Comparison of ENCODE assay signal across 9 cellular contexts in genomic region chr3:51940648-51941421, GRCh38. TPM values are rescaled to one million over a fixed set of nuclear protein-coding genes. Genes with fewer than 3 reads are reported as not detected.
DNase-seq lines count a peak whose midpoint lies in the region; ATAC-seq, FAIRE-seq and TF ChIP-seq lines count a peak whose summit lies in the region.
"Had no signal": no experiment of that assay in that cellular context is flagged by ENCODE, and none has a peak within 500 bp of the region (broad histone marks: within the 10 kb centered on the region; RNA-seq: fewer than 3 reads in every experiment).

No MANE protein-coding gene starts in this region.

- FAIRE-seq in D721Med (lab: Jason Lieb, UNC), result no peak

- intact Hi-C loops in Calu3 (cut with micrococcal nuclease; ENCODE audit: unreplicated experiment), result loop anchor here (1.0 to 5.0 kb wide), 2 partner anchors 33 to 116 kb away; partner anchors contain the start of genes ABHD14B and DUSP7
- intact Hi-C loops in posterior vena cava (cut with DNase I), result no loop called here

- peak overlapping the region; percentile 77 for H3K4me3 ChIP-seq in epithelial cell of proximal tubule (ENCODE audit: low read depth, low read length)

- CTCF ChIA-PET in Calu3 (lab: Charles Lee), result interaction anchor here (0.6 to 3.4 kb wide), 4 partner anchors 26 to 222 kb away, joined by 3 to 30 read pairs (median 4); partner anchors contain the start of genes ABHD14A, ABHD14B and PCBP4

- DNase-seq in Calu3, result no peak
- DNase-seq in RKO (ENCODE audit: low spot score), result peak; percentile 26
- no peak for DNase-seq in epithelial cell of proximal tubule (ENCODE audit: low read depth)
- peak; percentile 41 for DNase-seq in posterior vena cava (ENCODE audit: low spot score)
- no peak for DNase-seq in D721Med (ENCODE audit: insufficient read length, low spot score)
- DNase-seq in GM19240 (ENCODE audit: insufficient read length, low spot score), result no peak

- BruUV-seq in Calu3 (replicated peaks; lab: Mats Ljungman, UMichigan), result TSS peak; percentile 50

- TF ChIP-seq CTCF in Calu3 (IDR thresholded peaks at IDR 0.05; ENCODE audit: unreplicated experiment) (no peak), epithelial cell of proximal tubule (conservative IDR thresholded peaks at IDR 0.05; ENCODE audit: low read depth, low read length) (no peak), D721Med (IDR thresholded peaks at IDR 0.05; ENCODE audit: insufficient read depth, missing control alignments) (no peak)

- ATAC-seq in GM19467 (IDR thresholded peaks at IDR 0.05; ENCODE audit: unreplicated experiment), result no peak
- ATAC-seq in HG03280 (IDR thresholded peaks at IDR 0.05; ENCODE audit: unreplicated experiment), result no peak

- peak overlapping the region; percentile 4 for H3K27ac Mint-ChIP-seq in Calu3 (ENCODE audit: unreplicated experiment)

- peaks cover 15% of the 10 kb centered on the region for H3K4me1 Mint-ChIP-seq in Calu3 (ENCODE audit: low read depth, unreplicated experiment)

- H3K9me3 Mint-ChIP-seq in Calu3 (ENCODE audit: low read depth, unreplicated experiment), result no peaks in the 10 kb centered on the region

- peak overlapping the region; percentile 62 for H3K4me3 Mint-ChIP-seq in Calu3 (ENCODE audit: low read depth, unreplicated experiment)

- peaks cover 43% of the 10 kb centered on the region for H3K36me3 Mint-ChIP-seq in Calu3 (ENCODE audit: insufficient read depth, unreplicated experiment)

- no peaks in the 10 kb centered on the region for H3K27me3 Mint-ChIP-seq in Calu3 (ENCODE audit: unreplicated experiment)

RNA-seq across cellular contexts. Expression of gene RRP9, which starts 0.9 kb away (rescaled TPM):
- total RNA-seq in Calu3 (2022) (39.3 and 40.3 TPM in 2 replicates), epithelial cell of proximal tubule (28.0 and 56.8 TPM in 2 replicates), posterior vena cava (10 to 100 TPM; 13.4 to 14.9 TPM)

RNA-seq across cellular contexts. Expression of gene PARP3, which starts 1.3 kb away (rescaled TPM):
- total RNA-seq in Calu3 (2022) (15.0 and 20.4 TPM in 2 replicates), epithelial cell of proximal tubule (15.4 and 18.8 TPM in 2 replicates), posterior vena cava (10 to 100 TPM; 16.5 to 22.3 TPM)

RNA-seq across cellular contexts. Expression of gene GPR62, which starts 14.3 kb away (rescaled TPM):
- total RNA-seq in Calu3 (2022) (not detected in 2 replicates), epithelial cell of proximal tubule (not detected in 2 replicates), posterior vena cava (not detected)
- total RNA-seq: myocyte had no signal

RNA-seq across cellular contexts. Expression of gene PCBP4, which starts 26.4 kb away (rescaled TPM):
- total RNA-seq in Calu3 (2022) (29.8 and 31.5 TPM in 2 replicates), epithelial cell of proximal tubule (102 and 120 TPM in 2 replicates), posterior vena cava (10 to 100 TPM; 48.9 to 53.2 TPM)

RNA-seq across cellular contexts. Expression of gene ABHD14B, which starts 33.0 kb away (rescaled TPM):
- total RNA-seq in Calu3 (2022), result 39.8 and 45.4 TPM in 2 replicates
- 29.1 and 39.1 TPM in 2 replicates for total RNA-seq in epithelial cell of proximal tubule
- total RNA-seq in posterior vena cava, result 10 to 100 TPM; 21.0 to 32.7 TPM

Comparison
In these comparisons a context has a peak if more than half of its experiments do, and no peak if none do; other contexts are left out.
1. DNase-seq: peak in RKO (single experiment) and posterior vena cava (single experiment); none in Calu3 (single experiment), epithelial cell of proximal tubule (single experiment), D721Med (single experiment) and GM19240 (single experiment).